Comparison of ENCODE assay signal across 11 cellular contexts in the genomic region with DNA sequence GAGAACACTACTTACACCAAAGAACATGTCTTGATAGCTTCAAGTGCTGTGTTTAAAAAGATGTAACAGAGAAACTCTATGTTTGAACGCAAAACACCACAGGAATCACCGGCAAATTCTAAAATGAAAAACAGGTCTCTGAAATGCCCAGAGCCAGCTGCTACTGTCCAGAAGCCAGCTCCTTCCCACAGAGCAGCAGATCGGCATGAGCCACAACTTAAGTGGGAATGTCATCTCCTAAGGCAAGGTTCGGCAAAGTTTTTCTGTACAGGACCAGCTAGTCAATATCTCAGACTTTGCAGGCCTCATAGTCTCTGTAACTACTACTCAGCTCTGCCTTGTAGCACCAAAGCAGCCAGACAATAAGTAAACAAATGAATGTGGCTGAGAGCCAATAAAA. TPM values are rescaled to one million over a fixed set of nuclear protein-coding genes. Genes with fewer than 3 reads are reported as not detected.
DNase-seq lines count a peak whose midpoint lies in the region; ATAC-seq and TF ChIP-seq lines count a peak whose summit lies in the region.
"Had no signal": no experiment of that assay in that cellular context is flagged by ENCODE, and none has a peak within 500 bp of the region (broad histone marks: within the 10 kb centered on the region; RNA-seq: fewer than 3 reads in every experiment).

No MANE protein-coding gene starts in this region.

- DNase-seq in MG63 (no peak), colonic mucosa (no peak), lung (ENCODE audit: low spot score) (no peak), thoracic aorta (ENCODE audit: low spot score) (no peak), germinal center (ENCODE audit: low spot score) (no peak), dedifferentiated amniotic fluid mesenchymal stem cell (ENCODE audit: extremely low spot score) (no peak)
- DNase-seq in stimulated activated CD4-positive, alpha-beta T cell treated with anti-CD3 and anti-CD28 coated beads, Interleukin-12 subunit alpha, Interleukin-12 subunit beta, amount 100 ng/mL, for 4 hours, result no peak
- DNase-seq: GF-D8; stimulated activated naive CD4-positive, alpha-beta T cell had no signal

- H3K4me1 ChIP-seq in colonic mucosa, result no peaks in the 10 kb centered on the region
- peaks cover 1 to 24% of the 10 kb centered on the region in 2 donors for H3K4me1 ChIP-seq in lung (ENCODE audit: control insufficient read depth in 2 of 2, insufficient read depth in 2 of 2, low read length in 2 of 2)
- peaks cover 35 to 59% of the 10 kb centered on the region in 2 donors for H3K4me1 ChIP-seq in thoracic aorta (ENCODE audit: control insufficient read depth in 1 of 2, low read depth in 2 of 2)

- 56 to 80% methylated on average over 4 of the region's 4 CpGs for WGBS in lung, 2 donors

- intact Hi-C loops in colonic mucosa (cut with DNase I), result no loop called here

- no peaks in the 10 kb centered on the region for H3K27me3 ChIP-seq in MG63
- no peaks in the 10 kb centered on the region for H3K27me3 ChIP-seq in colonic mucosa
- H3K27me3 ChIP-seq in lung (ENCODE audit: control insufficient read depth, insufficient read depth), result no peaks in the 10 kb centered on the region
- no peaks in the 10 kb centered on the region for H3K27me3 ChIP-seq in thoracic aorta (replicated peaks; ENCODE audit: insufficient read depth)
- H3K27me3 ChIP-seq: SJCRH30 had no signal

- H3K9ac ChIP-seq in colonic mucosa (ENCODE audit: low read depth in 2 of 2, low read length in 2 of 2), result peak overlapping the region in 1 of 2 donors; percentile 51

- H3K4me3 ChIP-seq in MG63, result peak overlapping the region; percentile 87
- H3K4me3 ChIP-seq in colonic mucosa, result no peak overlapping the region
- H3K4me3 ChIP-seq in lung, result no peak overlapping the region
- peak overlapping the region; percentile 85 for H3K4me3 ChIP-seq in thoracic aorta
- H3K4me3 ChIP-seq: SJCRH30 had no signal

- H3K9me3 ChIP-seq in MG63 (no peaks in the 10 kb centered on the region), colonic mucosa (no peaks in the 10 kb centered on the region), lung (ENCODE audit: control insufficient read depth in 2 of 2, insufficient read depth in 1 of 2, low read length in 1 of 2) (no peaks in the 10 kb centered on the region), thoracic aorta (no peaks in the 10 kb centered on the region)
- H3K9me3 ChIP-seq: SJCRH30 had no signal

- peaks cover 86% of the 10 kb centered on the region for H3K36me3 ChIP-seq in MG63
- H3K36me3 ChIP-seq in colonic mucosa, result no peaks in the 10 kb centered on the region
- peaks cover under 1% of the 10 kb centered on the region in 2 donors for H3K36me3 ChIP-seq in lung (ENCODE audit: control insufficient read depth in 2 of 2, insufficient read depth in 2 of 2, low read length in 2 of 2)
- H3K36me3 ChIP-seq in thoracic aorta, result no peaks in the 10 kb centered on the region
- H3K36me3 ChIP-seq: SJCRH30 had no signal

- peak overlapping the region; percentile 58 for H3K27ac ChIP-seq in colonic mucosa
- peak overlapping the region; percentile 75 to 82 for H3K27ac ChIP-seq in lung (ENCODE audit: low read depth in 1 of 2, low read length in 1 of 2)
- H3K27ac ChIP-seq in thoracic aorta, result peak overlapping the region; percentile 98 to 99
- H3K27ac ChIP-seq: SJCRH30 had no signal

- TF ChIP-seq CTCF in colonic mucosa (IDR thresholded peaks at IDR 0.05) (no peak), lung (IDR thresholded peaks at IDR 0.05; ENCODE audit: control extremely low read depth, extremely low read depth) (no peak), thoracic aorta (IDR thresholded peaks at IDR 0.05) (no peak)

- no peak for ATAC-seq in lung (ENCODE audit: insufficient read depth, low FRiP score)
- ATAC-seq in thoracic aorta (ENCODE audit: insufficient number of reproducible peaks, low FRiP score, low read depth), result no peak
- no peak for ATAC-seq in HG02885 (IDR thresholded peaks at IDR 0.05; ENCODE audit: poor library complexity, unreplicated experiment)

RNA-seq across cellular contexts. Expression of gene PLOD2, which starts 4.9 kb away (rescaled TPM):
- total RNA-seq in MG63 (2014; rRNA removed; shearing (Covaris generic); ENCODE audit: low replicate concordance), result 228 and 423 TPM in 2 replicates
- total RNA-seq in colonic mucosa (100 to 1,000 TPM in 1 of 2 donors, 10 to 100 TPM in 1; 66.7 to 245 TPM), lung (10 to 100 TPM; 24.7 to 73.9 TPM), thoracic aorta (10 to 100 TPM; 42.8 to 92.6 TPM)
- polyA plus RNA-seq in lung, result 10 to 100 TPM; 17.8 to 20.7 TPM

Comparison
In these comparisons a context has a peak if more than half of its experiments do, and no peak if none do; other contexts are left out.
1. H3K4me3 ChIP-seq: peak in MG63 (single experiment) and thoracic aorta (single experiment); none in colonic mucosa (single experiment) and lung (single experiment).
2. Peak in every context shown above with its lines, with median percentiles within 50 percentile points of each other: H3K27ac ChIP-seq.